In genomic region chr20:16759161-16759523, GRCh38 we compare ENCODE assay signal across 19 cellular contexts. TPM values are rescaled to one million over a fixed set of nuclear protein-coding genes. Genes with fewer than 3 reads are reported as not detected.
"Had no signal": no experiment of that assay in that cellular context is flagged by ENCODE, and none has a peak within 500 bp of the region (broad histone marks: within the 10 kb centered on the region; RNA-seq: fewer than 3 reads in every experiment).

No MANE protein-coding gene starts in this region.

- H3K9me3 ChIP-seq: adrenal gland, pancreas, upper lobe of left lung had no signal

- H3K27ac ChIP-seq: adrenal gland, epithelial cell of prostate, neural progenitor cell, pancreas, upper lobe of left lung had no signal

- H3K9ac ChIP-seq: neural progenitor cell had no signal

- H3K4me3 ChIP-seq: adrenal gland, neural progenitor cell, pancreas, upper lobe of left lung had no signal

- DNase-seq: activated CD4-positive, alpha-beta T cell treated with anti-CD3 and anti-CD28 coated beads for 48 hours; activated naive CD4-positive, alpha-beta T cell treated with anti-CD3 and anti-CD28 coated beads for 36 hours; central memory CD4-positive, alpha-beta T cell; cortex of kidney; effector CD8-positive, alpha-beta T cell; hippocampal formation; kidney glomerular epithelial cell; mesendoderm; pancreas; retina; upper lobe of left lung had no signal

- ATAC-seq: pancreas; stimulated activated effector memory CD8-positive, alpha-beta T cell treated with anti-CD3 and anti-CD28 coated beads, Interleukin-12 subunit alpha, Interleukin-12 subunit beta, amount 100 ng/mL, for 72 hours; WTC11 had no signal

- H2AFZ ChIP-seq: neural progenitor cell had no signal

- H3K4me2 ChIP-seq: neural progenitor cell had no signal

- H3K36me3 ChIP-seq: adrenal gland, neural progenitor cell, pancreas, upper lobe of left lung had no signal

- H3K4me1 ChIP-seq: adrenal gland, neural progenitor cell had no signal

- H3K27me3 ChIP-seq: adrenal gland, neural progenitor cell, pancreas, upper lobe of left lung had no signal

RNA-seq across cellular contexts. Expression of gene OTOR, which starts 11.0 kb away (rescaled TPM):
- total RNA-seq: activated naive CD4-positive, alpha-beta T cell treated with anti-CD3 and anti-CD28 coated beads for 36 hours; adrenal gland; glomerular endothelial cell; liver; pancreas; T-helper 1 cell treated with Interleukin-12 subunit alpha and Interleukin-12 subunit beta and Interleukin-4 antibody, amounts not matched to agents 30 ng/mL and 1 ng/mL, for 36 hours; upper lobe of left lung; WTC11 had no signal
- polyA plus RNA-seq: adrenal gland, liver, pancreas had no signal
